Comparison of ENCODE assay signal across 9 cellular contexts in genomic region chrX:6941041-6941440, GRCh38.
"Had no signal": no experiment of that assay in that cellular context is flagged by ENCODE, and none has a peak within 500 bp of the region (broad histone marks: within the 10 kb centered on the region; RNA-seq: fewer than 3 reads in every experiment).

No MANE protein-coding gene starts in this region.

- H3K9me3 ChIP-seq: thyroid gland, uterus had no signal

- H3K9me3 Mint-ChIP-seq: activated naive CD4-positive, alpha-beta T cell treated with anti-CD3 and anti-CD28 coated beads, Interleukin-2, amount 50 U/mL, for 72 hours had no signal

- H3K4me3 Mint-ChIP-seq: naive B cell had no signal

- H3K27me3 Mint-ChIP-seq: naive B cell had no signal

- H3K4me1 ChIP-seq: thyroid gland, uterus had no signal

- DNase-seq: activated effector memory CD4-positive, alpha-beta T cell treated with Interleukin-2 at 50 U/mL for 16 hours; glutamatergic neuron; left colon; naive B cell; thyroid gland; uterus had no signal

- H3K4me3 ChIP-seq: lung, skin epidermis, thyroid gland, uterus had no signal

- H3K27me3 ChIP-seq: thyroid gland, uterus had no signal

- H3K36me3 Mint-ChIP-seq: activated naive CD4-positive, alpha-beta T cell treated with anti-CD3 and anti-CD28 coated beads, Interleukin-2, amount 50 U/mL, for 72 hours had no signal

- H3K27ac Mint-ChIP-seq: activated naive CD4-positive, alpha-beta T cell treated with anti-CD3 and anti-CD28 coated beads, Interleukin-2, amount 50 U/mL, for 72 hours; naive B cell had no signal

- H3K27ac ChIP-seq: skin epidermis, thyroid gland, uterus had no signal

- H3K36me3 ChIP-seq: thyroid gland, uterus had no signal
